Comparison of ENCODE assay signal across 18 cellular contexts in genomic region chr4:152727784-152728183, GRCh38.
"Had no signal": no experiment of that assay in that cellular context is flagged by ENCODE, and none has a peak within 500 bp of the region (broad histone marks: within the 10 kb centered on the region; RNA-seq: fewer than 3 reads in every experiment).

No MANE protein-coding gene starts in this region.

- DNase-seq: activated CD4-positive, alpha-beta T cell treated with anti-CD3 and anti-CD28 coated beads, Interleukin-2, amount 50 U/mL, for 48 hours; activated CD4-positive, CD25-positive, alpha-beta regulatory T cell treated with anti-CD3 and anti-CD28 coated beads, Interleukin-2, amount 50 U/mL, for 72 hours; activated CD8-positive, alpha-beta memory T cell treated with anti-CD3 and anti-CD28 coated beads, Interleukin-2, amount 10 ng/mL, durations not matched to agents 7 days and 5 days; activated naive CD4-positive, alpha-beta T cell treated with anti-CD3 and anti-CD28 coated beads for 36 hours; activated T-cell treated with anti-CD3 and anti-CD28 coated beads, Interleukin-2, amount 50 U/mL, for 1 hour; esophagus squamous epithelium; immature natural killer cell; right cardiac atrium; stimulated activated CD4-positive, alpha-beta T cell treated with anti-CD3 and anti-CD28 coated beads, Interleukin-15, amount 100 ng/mL, for 24 hours; stimulated activated CD4-positive, alpha-beta T cell treated with anti-CD3 and anti-CD28 coated beads, Interleukin-4, amount 100 ng/mL, for 1 hour; stimulated activated naive CD4-positive, alpha-beta T cell; substantia nigra; uterus had no signal

- H3K27ac ChIP-seq: esophagus squamous epithelium, prostate gland, skin epidermis, tibial nerve, uterus had no signal

- H3K4me3 Mint-ChIP-seq: activated CD8-positive, alpha-beta memory T cell treated with anti-CD3 and anti-CD28 coated beads, Interleukin-2, amount 10 ng/mL, durations not matched to agents 7 days and 5 days; activated naive CD4-positive, alpha-beta T cell treated with anti-CD3 and anti-CD28 coated beads for 36 hours; immature natural killer cell; neural crest cell had no signal

- H3K27ac Mint-ChIP-seq: activated CD8-positive, alpha-beta memory T cell treated with anti-CD3 and anti-CD28 coated beads, Interleukin-2, amount 10 ng/mL, durations not matched to agents 7 days and 5 days; activated naive CD4-positive, alpha-beta T cell treated with anti-CD3 and anti-CD28 coated beads for 36 hours; activated T-helper 2 cell treated with anti-CD3 and anti-CD28 coated beads, Interferon-gamma antibody, Interleukin-2, Interleukin-4, amounts not matched to agents 10 μg/mL and 5 μg/mL and 100 μg/mL, durations not matched to agents 14 hours and 24 hours and 36 hours; immature natural killer cell had no signal

- H3K9me3 Mint-ChIP-seq: activated naive CD4-positive, alpha-beta T cell treated with anti-CD3 and anti-CD28 coated beads for 36 hours; activated T-helper 2 cell treated with anti-CD3 and anti-CD28 coated beads, Interferon-gamma antibody, Interleukin-2, Interleukin-4, amounts not matched to agents 10 μg/mL and 5 μg/mL and 100 μg/mL, durations not matched to agents 14 hours and 24 hours and 36 hours; immature natural killer cell had no signal

- H3K36me3 ChIP-seq: esophagus squamous epithelium, prostate gland, tibial nerve, uterus had no signal

- H3K4me1 ChIP-seq: prostate gland, tibial nerve, uterus had no signal

- H3K9me3 ChIP-seq: esophagus squamous epithelium, prostate gland, tibial nerve, uterus had no signal

- H3K4me1 Mint-ChIP-seq: immature natural killer cell, neural crest cell had no signal

- H3K27me3 ChIP-seq: esophagus squamous epithelium, tibial nerve, uterus had no signal

- ATAC-seq: activated CD8-positive, alpha-beta memory T cell treated with anti-CD3 and anti-CD28 coated beads, Interleukin-2, amount 10 ng/mL, durations not matched to agents 7 days and 5 days; right cardiac atrium had no signal

- H3K4me3 ChIP-seq: esophagus squamous epithelium, prostate gland, skin epidermis, tibial nerve, uterus had no signal

- H3K36me3 Mint-ChIP-seq: activated CD8-positive, alpha-beta memory T cell treated with anti-CD3 and anti-CD28 coated beads, Interleukin-2, amount 10 ng/mL, durations not matched to agents 7 days and 5 days had no signal
